Comparison of ENCODE assay signal across 8 cellular contexts in genomic region chr1:36223996-36224536, GRCh38. TPM values are rescaled to one million over a fixed set of nuclear protein-coding genes. Genes with fewer than 3 reads are reported as not detected.
A peak's percentile ranks its signal among the peaks of the same experiment; 100 is the strongest.
DNase-seq lines count a peak whose midpoint lies in the region; ATAC-seq and TF ChIP-seq lines count a peak whose summit lies in the region.

TSS of gene THRAP3 (plus strand) at chr1:36224443. CDS start at chr1:36282564, 58,121 bp downstream.

- H3K9me3 Mint-ChIP-seq in activated naive CD4-positive, alpha-beta T cell treated with anti-CD3 and anti-CD28 coated beads, Interleukin-2, amount 50 U/mL, for 24 hours, result no peaks in the 10 kb centered on the region

- H3K4me3 Mint-ChIP-seq in activated naive CD4-positive, alpha-beta T cell treated with anti-CD3 and anti-CD28 coated beads, Interleukin-2, amount 50 U/mL, for 24 hours, result peak within 1 kb of the TSS; percentile 92

- TF ChIP-seq EP300 in suprapubic skin (IDR thresholded peaks at IDR 0.05), result peak; percentile 53

- H3K9me3 ChIP-seq in suprapubic skin, result no peaks in the 10 kb centered on the region

- 0% methylated on average over 38 of the region's 45 CpGs for WGBS in suprapubic skin

- ATAC-seq in HG02588 (IDR thresholded peaks at IDR 0.05; ENCODE audit: unreplicated experiment) (peak; percentile 92), SK-N-SH treated with all-trans-retinoic acid at 6 μM for 48 hours (peak; percentile 94)

- peak within 1 kb of the TSS; percentile 97 for H3K27ac Mint-ChIP-seq in activated naive CD4-positive, alpha-beta T cell treated with anti-CD3 and anti-CD28 coated beads, Interleukin-2, amount 50 U/mL, for 24 hours

- peak; percentile 91 to 96 for TF ChIP-seq POLR2A in suprapubic skin (IDR thresholded peaks at IDR 0.05)

- H3K36me3 Mint-ChIP-seq in activated naive CD4-positive, alpha-beta T cell treated with anti-CD3 and anti-CD28 coated beads, Interleukin-2, amount 50 U/mL, for 24 hours, result peaks cover 9% of the 10 kb centered on the region

- peaks cover 30% of the 10 kb centered on the region for H3K4me1 Mint-ChIP-seq in activated naive CD4-positive, alpha-beta T cell treated with anti-CD3 and anti-CD28 coated beads, Interleukin-2, amount 50 U/mL, for 24 hours

- H3K27me3 Mint-ChIP-seq in activated naive CD4-positive, alpha-beta T cell treated with anti-CD3 and anti-CD28 coated beads, Interleukin-2, amount 50 U/mL, for 24 hours, result no peaks in the 10 kb centered on the region

- H3K4me3 ChIP-seq in GM06990 (replicated peaks; ENCODE audit: low read depth, low read length) (peak within 1 kb of the TSS; percentile 78), suprapubic skin (peak within 1 kb of the TSS; percentile 69)

- H3K27me3 ChIP-seq in GM06990 (replicated peaks; ENCODE audit: control insufficient read depth, insufficient read depth, low read length) (no peaks in the 10 kb centered on the region), suprapubic skin (no peaks in the 10 kb centered on the region)

- peaks cover 40% of the 10 kb centered on the region for H3K4me1 ChIP-seq in suprapubic skin

- H3K36me3 ChIP-seq in GM06990 (ENCODE audit: control insufficient read depth, insufficient read depth, low read length) (no peaks in the 10 kb centered on the region; the same call in none of the 2 replicates), suprapubic skin (no peaks in the 10 kb centered on the region)

- no peak for TF ChIP-seq CTCF in GM06990 (IDR thresholded peaks at IDR 0.05; ENCODE audit: insufficient read depth, low read length, poor library complexity, severe bottlenecking)
- no peak for TF ChIP-seq CTCF in suprapubic skin (IDR thresholded peaks at IDR 0.05)

- peak; percentile 100 for DNase-seq in GM06990 (ENCODE audit: extremely low read depth, insufficient read length)
- DNase-seq in NCI-H1092 (lab: John Stamatoyannopoulos, UW), result peak; percentile 99
- peak; percentile 97 for DNase-seq in germinal center (ENCODE audit: low spot score)
- DNase-seq in nucleus accumbens (lab: John Stamatoyannopoulos, UW), result peak; percentile 92 to 100 (median 99)
- DNase-seq in suprapubic skin (ENCODE audit: low spot score in 2 of 2), result peak; percentile 100

- peak within 1 kb of the TSS; percentile 98 for H3K27ac ChIP-seq in suprapubic skin

TF ChIP-seq in SK-N-SH treated with all-trans-retinoic acid at 6 μM for 48 hours, 23 proteins besides CTCF, POLR2A, EP300 and RAD21:
- peak; percentile 98 for TF ChIP-seq PATZ1 (CRISPR knock-in tag; IDR thresholded peaks at IDR 0.05; ENCODE audit: borderline replicate concordance)
- no peak for TF ChIP-seq ZFP30 (CRISPR knock-in tag; IDR thresholded peaks at IDR 0.05)
TF ChIP-seq in SK-N-SH treated with all-trans-retinoic acid at 6 μM for 48 hours: peak in this region for 1.

RNA-seq across cellular contexts. Expression of gene THRAP3, which starts in this region (rescaled TPM):
- 10 to 100 TPM; 73.3 to 93.3 (median 78.2) TPM for total RNA-seq in suprapubic skin

Comparison
In these comparisons a context has a peak if more than half of its experiments do, and no peak if none do; other contexts are left out.
1. Peak in every context shown above with its lines: DNase-seq, ATAC-seq, H3K4me3 ChIP-seq and H3K27ac ChIP-seq.